1 cellular context compared by ENCODE assay signal in the genomic region with DNA sequence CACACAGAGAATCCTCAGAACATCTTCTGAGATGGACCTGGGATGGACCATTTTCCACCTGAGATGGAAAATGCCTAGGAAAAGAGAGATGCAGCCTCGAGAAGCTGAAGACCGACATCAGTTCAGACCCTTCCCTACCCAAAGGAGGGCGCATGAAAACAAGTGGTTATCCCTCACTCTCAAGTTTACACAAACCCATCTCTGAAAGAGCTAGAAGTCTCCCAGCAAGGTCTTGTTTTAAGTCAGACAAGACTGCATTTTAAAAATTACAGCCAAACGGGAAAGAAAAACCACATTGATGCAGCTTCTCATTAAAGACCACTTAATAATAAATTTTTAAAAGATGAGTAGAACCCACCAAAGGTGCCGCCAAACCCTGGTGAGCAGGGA.
TF ChIP-seq lines count a peak whose summit lies in the region.

No MANE protein-coding gene starts in this region.

TF ChIP-seq in endothelial cell of umbilical vein, 7 proteins besides CTCF, POLR2A, EP300 and RAD21 (continued from another document):
- TF ChIP-seq, protein P1, sequence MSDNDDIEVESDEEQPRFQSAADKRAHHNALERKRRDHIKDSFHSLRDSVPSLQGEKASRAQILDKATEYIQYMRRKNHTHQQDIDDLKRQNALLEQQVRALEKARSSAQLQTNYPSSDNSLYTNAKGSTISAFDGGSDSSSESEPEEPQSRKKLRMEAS (IDR thresholded peaks at IDR 0.05; ENCODE audit: insufficient read depth, insufficient read length): no peak
- no peak for TF ChIP-seq EZH2 (IDR thresholded peaks at IDR 0.05; ENCODE audit: borderline replicate concordance, low read depth, low read length, severe bottlenecking)
- no peak for TF ChIP-seq GATA2 (IDR thresholded peaks at IDR 0.05; ENCODE audit: insufficient read depth, insufficient read length, low read depth, low read length)
